In the genomic region with DNA sequence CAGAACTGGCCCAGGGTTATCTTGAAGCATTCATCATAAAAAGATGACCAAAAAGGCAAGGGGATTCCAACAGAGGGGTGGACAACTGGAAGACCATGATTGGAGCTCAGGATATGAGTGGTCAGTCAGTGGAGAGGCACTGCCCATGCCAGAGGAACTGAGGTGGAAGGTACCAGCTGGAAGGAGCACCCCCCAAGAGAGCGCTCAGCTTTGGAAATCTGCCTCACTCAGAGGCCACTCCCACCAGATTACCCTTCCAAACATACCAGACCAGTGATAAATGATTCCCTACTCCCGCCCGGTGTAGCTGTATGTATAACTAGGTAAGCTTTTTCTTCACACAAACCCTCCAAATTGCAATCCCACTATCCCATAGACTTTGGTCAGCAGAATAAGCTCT, we compare ENCODE assay signal across 17 cellular contexts.
DNase-seq lines count a peak whose midpoint lies in the region; ATAC-seq and TF ChIP-seq lines count a peak whose summit lies in the region.
"Had no signal": no experiment of that assay in that cellular context is flagged by ENCODE, and none has a peak within 500 bp of the region (broad histone marks: within the 10 kb centered on the region; RNA-seq: fewer than 3 reads in every experiment).

No MANE protein-coding gene starts in this region.

- no peaks in the 10 kb centered on the region for H3K4me1 ChIP-seq in right atrium auricular region
- H3K4me1 ChIP-seq in body of pancreas, result no peaks in the 10 kb centered on the region

- no peaks in the 10 kb centered on the region for H3K27me3 ChIP-seq in right atrium auricular region
- no peaks in the 10 kb centered on the region for H3K27me3 ChIP-seq in body of pancreas
- H3K27me3 ChIP-seq: BE2C had no signal

- ATAC-seq in GM21737 (IDR thresholded peaks at IDR 0.05; ENCODE audit: unreplicated experiment) (no peak), body of pancreas (no peak)
- ATAC-seq: GM12878 had no signal

- H3K4me3 Mint-ChIP-seq in nephron progenitor cell, result peak overlapping the region; percentile 10
- H3K4me3 Mint-ChIP-seq: CD4-positive, CD25-positive, alpha-beta regulatory T cell; CD8-positive, alpha-beta memory T cell had no signal

- H3K36me3 ChIP-seq in right atrium auricular region (no peaks in the 10 kb centered on the region), body of pancreas (replicated peaks in 1 of 2; ENCODE audit: insufficient read depth in 1 of 2, low read depth in 2 of 2) (no peaks in the 10 kb centered on the region)

- no peaks in the 10 kb centered on the region for H3K9me3 Mint-ChIP-seq in nephron progenitor cell
- H3K9me3 Mint-ChIP-seq: CD8-positive, alpha-beta memory T cell had no signal

- H3K36me3 Mint-ChIP-seq in nephron progenitor cell (ENCODE audit: low read depth), result no peaks in the 10 kb centered on the region
- H3K36me3 Mint-ChIP-seq: CD4-positive, CD25-positive, alpha-beta regulatory T cell; CD8-positive, alpha-beta memory T cell had no signal

- 31 to 46% methylated on average over 3 of the region's 3 CpGs for WGBS in body of pancreas, 2 donors

- H3K27me3 Mint-ChIP-seq in nephron progenitor cell (ENCODE audit: low read depth, poor library complexity), result no peaks in the 10 kb centered on the region

- no peak for TF ChIP-seq CTCF in nephron progenitor cell (IDR thresholded peaks at IDR 0.05)
- no peak for TF ChIP-seq CTCF in right atrium auricular region (IDR thresholded peaks at IDR 0.05)
- no peak for TF ChIP-seq CTCF in body of pancreas (IDR thresholded peaks at IDR 0.05)

- H3K9me3 ChIP-seq in right atrium auricular region, result no peaks in the 10 kb centered on the region
- no peaks in the 10 kb centered on the region for H3K9me3 ChIP-seq in body of pancreas
- H3K9me3 ChIP-seq: BE2C had no signal

- intact Hi-C loops in body of pancreas (cut with DNase I), result no loop called here

- DNase-seq in G401 (ENCODE audit: low spot score) (peak; percentile 80), NCI-H226 (peak; percentile 9), cerebellar cortex (ENCODE audit: low spot score) (peak; percentile 72), nephron progenitor cell (no peak), right atrium auricular region (ENCODE audit: low spot score) (no peak), activated gamma-delta T cell treated with Interleukin-2 at 50 U/mL for 16 hours (no peak), body of pancreas (no peak)
- DNase-seq: BE2C; CD4-positive, CD25-positive, alpha-beta regulatory T cell; CD8-positive, alpha-beta memory T cell; COR-L47; DMS79 treated with DMSO at 0.1 percent for 48 hours; HCEC 1CT; KBM-7 had no signal

- no peak for TF ChIP-seq POLR2A in body of pancreas (IDR thresholded peaks at IDR 0.05)

- peaks cover 12% of the 10 kb centered on the region for H3K4me1 Mint-ChIP-seq in nephron progenitor cell
- H3K4me1 Mint-ChIP-seq: CD4-positive, CD25-positive, alpha-beta regulatory T cell; CD8-positive, alpha-beta memory T cell had no signal

- H3K27ac Mint-ChIP-seq in nephron progenitor cell, result peak overlapping the region; percentile 26
- H3K27ac Mint-ChIP-seq: CD4-positive, CD25-positive, alpha-beta regulatory T cell; CD8-positive, alpha-beta memory T cell had no signal

- no peak overlapping the region for H3K27ac ChIP-seq in right atrium auricular region
- H3K27ac ChIP-seq in body of pancreas, result no peak overlapping the region
- H3K27ac ChIP-seq: GM23248 had no signal

- in situ Hi-C loops in G401 (cut with HindIII; ENCODE audit: low sequenced_read_pairs), result no loop called here

- H3K4me3 ChIP-seq in right atrium auricular region, result no peak overlapping the region
- H3K4me3 ChIP-seq in body of pancreas, result no peak overlapping the region
- H3K4me3 ChIP-seq: GM12878, GM23248 had no signal

Comparison
In these comparisons a context has a peak if more than half of its experiments do, and no peak if none do; other contexts are left out.
1. DNase-seq: peak in G401 (single experiment), NCI-H226 (single experiment) and cerebellar cortex (single experiment); none in nephron progenitor cell (single experiment), right atrium auricular region (single experiment), activated gamma-delta T cell treated with Interleukin-2 at 50 U/mL for 16 hours (single experiment) and body of pancreas (0 of 4).